In the genomic region with DNA sequence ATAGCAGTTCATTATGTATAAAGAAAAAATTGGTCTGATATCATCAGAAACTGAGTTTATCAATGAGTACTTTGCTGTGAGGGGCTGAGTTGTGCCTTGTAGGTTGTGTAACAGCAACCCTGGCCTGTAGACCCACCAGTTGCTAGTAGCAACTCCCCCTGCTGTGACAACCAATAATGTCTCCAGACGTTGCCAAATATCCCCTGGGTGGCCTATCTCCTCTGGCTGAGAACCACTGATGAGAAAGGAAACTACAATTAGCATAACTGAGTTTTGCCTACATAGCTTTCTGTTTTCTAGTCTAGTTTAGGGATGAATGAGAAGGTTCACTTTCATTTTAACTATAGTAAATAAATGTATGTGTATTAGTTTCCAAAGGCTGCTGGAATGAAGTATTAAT, we compare ENCODE assay signal across 11 cellular contexts.
DNase-seq lines count a peak whose midpoint lies in the region; ATAC-seq and TF ChIP-seq lines count a peak whose summit lies in the region.
"Had no signal": no experiment of that assay in that cellular context is flagged by ENCODE, and none has a peak within 500 bp of the region (broad histone marks: within the 10 kb centered on the region; RNA-seq: fewer than 3 reads in every experiment).

No MANE protein-coding gene starts in this region.

- H3K27ac ChIP-seq in A673 (ENCODE audit: low read depth, low read length, poor library complexity, severe bottlenecking) (peak overlapping the region; percentile 29), right atrium auricular region (no peak overlapping the region)
- H3K27ac ChIP-seq: C4-2B, WERI-Rb-1 had no signal

- H3K36me3 ChIP-seq in A673 (ENCODE audit: insufficient read depth, low read length, poor library complexity, severe bottlenecking) = no peaks in the 10 kb centered on the region
- no peaks in the 10 kb centered on the region for H3K36me3 ChIP-seq in right atrium auricular region
- H3K36me3 ChIP-seq: WERI-Rb-1 had no signal

- no TSS peak for BruUV-seq in A673 (replicated peaks; lab: Mats Ljungman, UMichigan)

- TF ChIP-seq CTCF in A673 (conservative IDR thresholded peaks at IDR 0.05; ENCODE audit: low read depth, low read length) (no peak), right atrium auricular region (IDR thresholded peaks at IDR 0.05) (no peak)

- POLR2A ChIA-PET in A673 (lab: Charles Lee; ENCODE audit: low non-redundant PET) = no interaction called here

- DNase-seq in A673 (ENCODE audit: low spot score) = peak; percentile 86
- no peak for DNase-seq in NCI-H510A treated with DMSO at 0.1 percent for 48 hours (lab: John Stamatoyannopoulos, UW)
- DNase-seq in right atrium auricular region (ENCODE audit: low spot score) = no peak
- DNase-seq in activated CD4-positive, CD25-positive, alpha-beta regulatory T cell treated with anti-CD3 and anti-CD28 coated beads, Interleukin-2, amount 50 U/mL, for 72 hours = no peak
- no peak for DNase-seq in occipital lobe (lab: John Stamatoyannopoulos, UW)
- DNase-seq: left ventricle myocardium superior, WERI-Rb-1 had no signal

- CTCF ChIA-PET in A673 (lab: Charles Lee) = no interaction called here

- H3K4me3 ChIP-seq in A673 (ENCODE audit: low read depth, low read length, poor library complexity, severe bottlenecking) = no peak overlapping the region
- H3K4me3 ChIP-seq in right atrium auricular region = no peak overlapping the region

- H3K4me1 ChIP-seq in A673 (ENCODE audit: insufficient read depth, low read length, poor library complexity, severe bottlenecking) (peaks cover 18% of the 10 kb centered on the region), right atrium auricular region (no peaks in the 10 kb centered on the region)

- ATAC-seq in GM19025 (IDR thresholded peaks at IDR 0.05; ENCODE audit: low read depth, unreplicated experiment) = peak; percentile 85
- ATAC-seq in HG02623 (IDR thresholded peaks at IDR 0.05; ENCODE audit: unreplicated experiment) = peak; percentile 87
- ATAC-seq in HG03460 (IDR thresholded peaks at IDR 0.05; ENCODE audit: unreplicated experiment) = peak; percentile 95
- ATAC-seq: left ventricle myocardium superior had no signal

- intact Hi-C loops in A673 (cut with micrococcal nuclease; ENCODE audit: unreplicated experiment) = no loop called here

- H3K9me3 ChIP-seq in A673 (ENCODE audit: low read depth, low read length, poor library complexity, severe bottlenecking) (no peaks in the 10 kb centered on the region), right atrium auricular region (peaks cover 2 to 3% of the 10 kb centered on the region in 2 donors)

- no peaks in the 10 kb centered on the region for H3K27me3 ChIP-seq in A673 (replicated peaks; ENCODE audit: insufficient read depth, low read depth, low read length, poor library complexity)
- no peaks in the 10 kb centered on the region for H3K27me3 ChIP-seq in right atrium auricular region
